In the genomic region with DNA sequence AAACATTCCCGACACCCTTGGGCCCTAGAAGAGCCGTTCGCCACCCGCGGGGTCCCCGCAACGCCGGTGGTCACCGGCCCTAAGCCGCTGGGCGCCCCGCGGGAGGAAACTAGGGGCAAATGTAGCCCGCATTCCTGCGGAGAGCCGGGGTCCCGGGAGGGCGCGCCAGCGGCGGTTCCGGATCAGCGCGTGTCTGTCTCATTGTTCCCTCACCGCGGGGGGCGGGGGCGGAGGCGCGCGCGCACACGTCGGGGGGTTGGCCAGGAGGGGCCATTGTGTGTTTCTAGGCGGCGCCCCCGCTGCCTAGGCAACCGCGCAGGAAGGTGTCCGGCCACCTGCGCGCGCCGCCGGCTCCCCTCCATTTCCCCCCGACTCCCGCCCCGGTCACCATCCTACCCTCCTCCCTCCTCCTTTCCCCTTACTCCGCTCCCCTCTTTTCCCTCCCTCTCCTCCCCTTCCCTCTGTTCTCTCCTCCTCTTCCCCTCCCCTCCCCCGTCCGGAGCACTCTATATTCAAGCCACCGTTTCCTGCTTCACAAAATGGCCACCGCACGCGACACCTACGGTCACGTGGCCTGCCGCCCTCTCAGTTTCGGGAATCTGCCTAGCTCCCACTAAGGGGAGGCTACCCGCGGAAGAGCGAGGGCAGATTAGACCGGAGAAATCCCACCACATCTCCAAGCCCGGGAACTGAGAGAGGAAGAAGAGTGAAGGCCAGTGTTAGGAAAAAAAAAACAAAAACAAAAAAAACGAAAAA, we compare ENCODE assay signal across 1 cellular context.
TF ChIP-seq lines count a peak whose summit lies in the region.

No MANE protein-coding gene starts in this region.

TF ChIP-seq in K562, 482 proteins besides CTCF, POLR2A, EP300 and RAD21 (continued from another document and continues in another):
- TF ChIP-seq, protein P1, sequence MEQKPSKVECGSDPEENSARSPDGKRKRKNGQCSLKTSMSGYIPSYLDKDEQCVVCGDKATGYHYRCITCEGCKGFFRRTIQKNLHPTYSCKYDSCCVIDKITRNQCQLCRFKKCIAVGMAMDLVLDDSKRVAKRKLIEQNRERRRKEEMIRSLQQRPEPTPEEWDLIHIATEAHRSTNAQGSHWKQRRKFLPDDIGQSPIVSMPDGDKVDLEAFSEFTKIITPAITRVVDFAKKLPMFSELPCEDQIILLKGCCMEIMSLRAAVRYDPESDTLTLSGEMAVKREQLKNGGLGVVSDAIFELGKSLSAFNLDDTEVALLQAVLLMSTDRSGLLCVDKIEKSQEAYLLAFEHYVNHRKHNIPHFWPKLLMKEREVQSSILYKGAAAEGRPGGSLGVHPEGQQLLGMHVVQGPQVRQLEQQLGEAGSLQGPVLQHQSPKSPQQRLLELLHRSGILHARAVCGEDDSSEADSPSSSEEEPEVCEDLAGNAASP (IDR thresholded peaks at IDR 0.05): no peak
- TF ChIP-seq, protein P2, sequence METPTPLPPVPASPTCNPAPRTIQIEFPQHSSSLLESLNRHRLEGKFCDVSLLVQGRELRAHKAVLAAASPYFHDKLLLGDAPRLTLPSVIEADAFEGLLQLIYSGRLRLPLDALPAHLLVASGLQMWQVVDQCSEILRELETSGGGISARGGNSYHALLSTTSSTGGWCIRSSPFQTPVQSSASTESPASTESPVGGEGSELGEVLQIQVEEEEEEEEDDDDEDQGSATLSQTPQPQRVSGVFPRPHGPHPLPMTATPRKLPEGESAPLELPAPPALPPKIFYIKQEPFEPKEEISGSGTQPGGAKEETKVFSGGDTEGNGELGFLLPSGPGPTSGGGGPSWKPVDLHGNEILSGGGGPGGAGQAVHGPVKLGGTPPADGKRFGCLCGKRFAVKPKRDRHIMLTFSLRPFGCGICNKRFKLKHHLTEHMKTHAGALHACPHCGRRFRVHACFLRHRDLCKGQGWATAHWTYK (CRISPR knock-in tag; IDR thresholded peaks at IDR 0.05): no peak
- TF ChIP-seq SIN3A (IDR thresholded peaks at IDR 0.05; ENCODE audit: borderline replicate concordance in 2 of 2, control insufficient read depth in 1 of 2, low read depth in 2 of 2, low read length in 2 of 2) (peak in 1 of 2 experiments; percentile 1; a peak in 1 of 4 replicates), JUND (IDR thresholded peaks at IDR 0.05; ENCODE audit: borderline replicate concordance, low read depth, low read length) (no peak), JUND (tag; IDR thresholded peaks at IDR 0.05; ENCODE audit: borderline replicate concordance, low read depth, low read length) (no peak; the same call in 2 of the 3 replicates), BMI1 (IDR thresholded peaks at IDR 0.05; ENCODE audit: low read length) (peak; percentile 68; the same call in 1 of the 2 replicates), SRF (CRISPR knock-in tag; IDR thresholded peaks at IDR 0.05) (no peak), FIP1L1 (IDR thresholded peaks at IDR 0.05; ENCODE audit: low read depth, low read length, poor library complexity, severe bottlenecking) (peak; percentile 28), CBFA2T2 (conservative IDR thresholded peaks at IDR 0.05) (peak; percentile 78), NFE2L1 (tag; IDR thresholded peaks at IDR 0.05; ENCODE audit: borderline replicate concordance, low read depth) (no peak), ZBTB17 (CRISPR knock-in tag; IDR thresholded peaks at IDR 0.05) (no peak), TBL1XR1 (IDR thresholded peaks at IDR 0.05; ENCODE audit: low read length in 2 of 2) (no peak), PHTF2 (CRISPR knock-in tag; IDR thresholded peaks at IDR 0.05) (no peak), BHLHE40 (IDR thresholded peaks at IDR 0.05; ENCODE audit: low read length) (peak; percentile 97), ARHGAP35 (IDR thresholded peaks at IDR 0.05; ENCODE audit: partially characterized antibody) (no peak), HSF4 (CRISPR knock-in tag; IDR thresholded peaks at IDR 0.05; ENCODE audit: borderline replicate concordance) (no peak), TGIF2 (CRISPR knock-in tag; IDR thresholded peaks at IDR 0.05) (no peak), EWSR1 (IDR thresholded peaks at IDR 0.05; ENCODE audit: borderline replicate concordance, low read depth, partially characterized antibody) (no peak), SNIP1 (IDR thresholded peaks at IDR 0.05; ENCODE audit: low read depth) (no peak), ZC3H4 (CRISPR knock-in tag; IDR thresholded peaks at IDR 0.05; ENCODE audit: borderline replicate concordance) (no peak), KDM1A (IDR thresholded peaks at IDR 0.05) (peak in 1 of 2 experiments; percentile 71; a peak in 2 of 4 replicates), ZNF695 (CRISPR knock-in tag; IDR thresholded peaks at IDR 0.05) (no peak), CSDE1 (IDR thresholded peaks at IDR 0.05) (peak in 1 of 2 experiments; percentile 68; a peak in 2 of 4 replicates), ZNF311 (CRISPR knock-in tag; IDR thresholded peaks at IDR 0.05) (no peak), ARID1B (IDR thresholded peaks at IDR 0.05) (peak; percentile 21; the same call in 1 of the 2 replicates), RNF2 (IDR thresholded peaks at IDR 0.05) (peak; percentile 48), GTF2B (IDR thresholded peaks at IDR 0.05; ENCODE audit: extremely low read depth, insufficient read length) (no peak), ZNF175 (CRISPR knock-in tag; IDR thresholded peaks at IDR 0.05; ENCODE audit: low read depth) (peak; percentile 78), POLR2AphosphoS5 (IDR thresholded peaks at IDR 0.05; ENCODE audit: control insufficient read depth, insufficient read depth, low read depth, low read length) (peak; percentile 34; the same call in 1 of the 2 replicates), ZBTB5 (IDR thresholded peaks at IDR 0.05) (peak; percentile 36; the same call in 1 of the 2 replicates), ETV1 (tag; conservative IDR thresholded peaks at IDR 0.05; ENCODE audit: low read depth) (peak; percentile 68), SRSF3 (IDR thresholded peaks at IDR 0.05; ENCODE audit: insufficient read depth, low read length) (no peak), ZNF280B (CRISPR knock-in tag; IDR thresholded peaks at IDR 0.05) (no peak), CCNT2 (IDR thresholded peaks at IDR 0.05; ENCODE audit: borderline replicate concordance, extremely low read depth, insufficient read length, low read depth, low read length) (peak; percentile 63), SAFB (IDR thresholded peaks at IDR 0.05; ENCODE audit: borderline replicate concordance, low read depth, low read length) (no peak), ZNF239 (CRISPR knock-in tag; IDR thresholded peaks at IDR 0.05) (no peak), BRD9 (IDR thresholded peaks at IDR 0.05; ENCODE audit: low read depth, partially characterized antibody) (peak; percentile 95), ZNF408 (CRISPR knock-in tag; IDR thresholded peaks at IDR 0.05; ENCODE audit: low read depth) (no peak)
- TF ChIP-seq, protein P3, sequence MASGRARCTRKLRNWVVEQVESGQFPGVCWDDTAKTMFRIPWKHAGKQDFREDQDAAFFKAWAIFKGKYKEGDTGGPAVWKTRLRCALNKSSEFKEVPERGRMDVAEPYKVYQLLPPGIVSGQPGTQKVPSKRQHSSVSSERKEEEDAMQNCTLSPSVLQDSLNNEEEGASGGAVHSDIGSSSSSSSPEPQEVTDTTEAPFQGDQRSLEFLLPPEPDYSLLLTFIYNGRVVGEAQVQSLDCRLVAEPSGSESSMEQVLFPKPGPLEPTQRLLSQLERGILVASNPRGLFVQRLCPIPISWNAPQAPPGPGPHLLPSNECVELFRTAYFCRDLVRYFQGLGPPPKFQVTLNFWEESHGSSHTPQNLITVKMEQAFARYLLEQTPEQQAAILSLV (tag; IDR thresholded peaks at IDR 0.05): peak; percentile 24; the same call in 1 of the 2 replicates
- TF ChIP-seq, protein P4, sequence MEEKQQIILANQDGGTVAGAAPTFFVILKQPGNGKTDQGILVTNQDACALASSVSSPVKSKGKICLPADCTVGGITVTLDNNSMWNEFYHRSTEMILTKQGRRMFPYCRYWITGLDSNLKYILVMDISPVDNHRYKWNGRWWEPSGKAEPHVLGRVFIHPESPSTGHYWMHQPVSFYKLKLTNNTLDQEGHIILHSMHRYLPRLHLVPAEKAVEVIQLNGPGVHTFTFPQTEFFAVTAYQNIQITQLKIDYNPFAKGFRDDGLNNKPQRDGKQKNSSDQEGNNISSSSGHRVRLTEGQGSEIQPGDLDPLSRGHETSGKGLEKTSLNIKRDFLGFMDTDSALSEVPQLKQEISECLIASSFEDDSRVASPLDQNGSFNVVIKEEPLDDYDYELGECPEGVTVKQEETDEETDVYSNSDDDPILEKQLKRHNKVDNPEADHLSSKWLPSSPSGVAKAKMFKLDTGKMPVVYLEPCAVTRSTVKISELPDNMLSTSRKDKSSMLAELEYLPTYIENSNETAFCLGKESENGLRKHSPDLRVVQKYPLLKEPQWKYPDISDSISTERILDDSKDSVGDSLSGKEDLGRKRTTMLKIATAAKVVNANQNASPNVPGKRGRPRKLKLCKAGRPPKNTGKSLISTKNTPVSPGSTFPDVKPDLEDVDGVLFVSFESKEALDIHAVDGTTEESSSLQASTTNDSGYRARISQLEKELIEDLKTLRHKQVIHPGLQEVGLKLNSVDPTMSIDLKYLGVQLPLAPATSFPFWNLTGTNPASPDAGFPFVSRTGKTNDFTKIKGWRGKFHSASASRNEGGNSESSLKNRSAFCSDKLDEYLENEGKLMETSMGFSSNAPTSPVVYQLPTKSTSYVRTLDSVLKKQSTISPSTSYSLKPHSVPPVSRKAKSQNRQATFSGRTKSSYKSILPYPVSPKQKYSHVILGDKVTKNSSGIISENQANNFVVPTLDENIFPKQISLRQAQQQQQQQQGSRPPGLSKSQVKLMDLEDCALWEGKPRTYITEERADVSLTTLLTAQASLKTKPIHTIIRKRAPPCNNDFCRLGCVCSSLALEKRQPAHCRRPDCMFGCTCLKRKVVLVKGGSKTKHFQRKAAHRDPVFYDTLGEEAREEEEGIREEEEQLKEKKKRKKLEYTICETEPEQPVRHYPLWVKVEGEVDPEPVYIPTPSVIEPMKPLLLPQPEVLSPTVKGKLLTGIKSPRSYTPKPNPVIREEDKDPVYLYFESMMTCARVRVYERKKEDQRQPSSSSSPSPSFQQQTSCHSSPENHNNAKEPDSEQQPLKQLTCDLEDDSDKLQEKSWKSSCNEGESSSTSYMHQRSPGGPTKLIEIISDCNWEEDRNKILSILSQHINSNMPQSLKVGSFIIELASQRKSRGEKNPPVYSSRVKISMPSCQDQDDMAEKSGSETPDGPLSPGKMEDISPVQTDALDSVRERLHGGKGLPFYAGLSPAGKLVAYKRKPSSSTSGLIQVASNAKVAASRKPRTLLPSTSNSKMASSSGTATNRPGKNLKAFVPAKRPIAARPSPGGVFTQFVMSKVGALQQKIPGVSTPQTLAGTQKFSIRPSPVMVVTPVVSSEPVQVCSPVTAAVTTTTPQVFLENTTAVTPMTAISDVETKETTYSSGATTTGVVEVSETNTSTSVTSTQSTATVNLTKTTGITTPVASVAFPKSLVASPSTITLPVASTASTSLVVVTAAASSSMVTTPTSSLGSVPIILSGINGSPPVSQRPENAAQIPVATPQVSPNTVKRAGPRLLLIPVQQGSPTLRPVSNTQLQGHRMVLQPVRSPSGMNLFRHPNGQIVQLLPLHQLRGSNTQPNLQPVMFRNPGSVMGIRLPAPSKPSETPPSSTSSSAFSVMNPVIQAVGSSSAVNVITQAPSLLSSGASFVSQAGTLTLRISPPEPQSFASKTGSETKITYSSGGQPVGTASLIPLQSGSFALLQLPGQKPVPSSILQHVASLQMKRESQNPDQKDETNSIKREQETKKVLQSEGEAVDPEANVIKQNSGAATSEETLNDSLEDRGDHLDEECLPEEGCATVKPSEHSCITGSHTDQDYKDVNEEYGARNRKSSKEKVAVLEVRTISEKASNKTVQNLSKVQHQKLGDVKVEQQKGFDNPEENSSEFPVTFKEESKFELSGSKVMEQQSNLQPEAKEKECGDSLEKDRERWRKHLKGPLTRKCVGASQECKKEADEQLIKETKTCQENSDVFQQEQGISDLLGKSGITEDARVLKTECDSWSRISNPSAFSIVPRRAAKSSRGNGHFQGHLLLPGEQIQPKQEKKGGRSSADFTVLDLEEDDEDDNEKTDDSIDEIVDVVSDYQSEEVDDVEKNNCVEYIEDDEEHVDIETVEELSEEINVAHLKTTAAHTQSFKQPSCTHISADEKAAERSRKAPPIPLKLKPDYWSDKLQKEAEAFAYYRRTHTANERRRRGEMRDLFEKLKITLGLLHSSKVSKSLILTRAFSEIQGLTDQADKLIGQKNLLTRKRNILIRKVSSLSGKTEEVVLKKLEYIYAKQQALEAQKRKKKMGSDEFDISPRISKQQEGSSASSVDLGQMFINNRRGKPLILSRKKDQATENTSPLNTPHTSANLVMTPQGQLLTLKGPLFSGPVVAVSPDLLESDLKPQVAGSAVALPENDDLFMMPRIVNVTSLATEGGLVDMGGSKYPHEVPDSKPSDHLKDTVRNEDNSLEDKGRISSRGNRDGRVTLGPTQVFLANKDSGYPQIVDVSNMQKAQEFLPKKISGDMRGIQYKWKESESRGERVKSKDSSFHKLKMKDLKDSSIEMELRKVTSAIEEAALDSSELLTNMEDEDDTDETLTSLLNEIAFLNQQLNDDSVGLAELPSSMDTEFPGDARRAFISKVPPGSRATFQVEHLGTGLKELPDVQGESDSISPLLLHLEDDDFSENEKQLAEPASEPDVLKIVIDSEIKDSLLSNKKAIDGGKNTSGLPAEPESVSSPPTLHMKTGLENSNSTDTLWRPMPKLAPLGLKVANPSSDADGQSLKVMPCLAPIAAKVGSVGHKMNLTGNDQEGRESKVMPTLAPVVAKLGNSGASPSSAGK (IDR thresholded peaks at IDR 0.05): peak; percentile 97
